Comparison of ENCODE assay signal across 15 cellular contexts in the genomic region with DNA sequence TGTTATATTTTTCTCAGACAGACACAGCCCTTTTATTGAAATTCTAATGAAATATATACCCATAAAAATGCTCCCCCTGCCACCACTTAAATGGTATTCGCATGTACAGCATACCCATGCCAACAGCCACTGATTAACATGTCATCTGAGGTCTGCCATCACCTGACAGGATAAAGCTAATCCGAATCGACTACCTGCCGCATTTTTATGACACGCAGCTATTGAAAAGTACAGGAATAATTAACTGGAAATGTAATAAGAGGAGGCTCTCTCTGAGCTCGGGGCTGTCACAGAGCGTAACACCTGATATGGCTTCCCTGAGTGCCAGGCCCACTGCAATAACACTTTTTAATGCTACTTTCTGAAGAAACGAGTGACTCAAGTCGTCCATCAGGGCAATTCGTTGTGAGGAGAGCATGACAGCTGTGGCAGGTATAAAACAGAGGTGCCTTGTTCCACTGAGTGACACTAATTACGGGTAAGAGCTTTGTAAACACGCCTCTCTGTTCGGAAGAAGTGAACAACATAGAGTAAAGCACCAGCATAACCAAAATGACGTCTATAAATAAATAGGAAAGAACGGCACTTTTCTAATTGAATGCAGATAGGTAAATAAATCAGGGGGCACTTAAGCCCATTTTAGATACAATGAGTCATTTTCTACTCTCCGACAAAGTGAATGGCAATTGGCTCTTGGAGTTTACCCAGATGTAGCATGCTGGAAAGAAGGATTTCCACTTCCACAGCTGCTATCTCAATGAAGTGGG. TPM values are rescaled to one million over a fixed set of nuclear protein-coding genes. Genes with fewer than 3 reads are reported as not detected.
DNase-seq lines count a peak whose midpoint lies in the region; ATAC-seq and TF ChIP-seq lines count a peak whose summit lies in the region.
"Had no signal": no experiment of that assay in that cellular context is flagged by ENCODE, and none has a peak within 500 bp of the region (broad histone marks: within the 10 kb centered on the region; RNA-seq: fewer than 3 reads in every experiment).

No MANE protein-coding gene starts in this region.

- peaks cover 4% of the 10 kb centered on the region for H3K27me3 Mint-ChIP-seq in activated naive CD8-positive, alpha-beta T cell treated with anti-CD3 and anti-CD28 coated beads, Interleukin-2, amount 50 U/mL, for 24 hours

- H3K27me3 ChIP-seq in left lung, result no peaks in the 10 kb centered on the region
- H3K27me3 ChIP-seq: gastrocnemius medialis, uterus had no signal

- no peaks in the 10 kb centered on the region for H3K36me3 Mint-ChIP-seq in activated naive CD8-positive, alpha-beta T cell treated with anti-CD3 and anti-CD28 coated beads, Interleukin-2, amount 50 U/mL, for 24 hours (ENCODE audit: low read depth)
- H3K36me3 Mint-ChIP-seq: activated CD8-positive, alpha-beta memory T cell treated with anti-CD3 and anti-CD28 coated beads, Interleukin-2, amount 10 ng/mL, durations not matched to agents 7 days and 5 days; stimulated activated naive B cell treated with anti-CD40 and anti-IgM and Interleukin-4, amounts not matched to agents 10 μg/mL and 1 μg/mL and 100 μg/mL, for 72 hours had no signal

- intact Hi-C loops in left lung (cut with DNase I), result no loop called here

- no peaks in the 10 kb centered on the region for H3K9me3 ChIP-seq in left lung
- H3K9me3 ChIP-seq: gastrocnemius medialis, uterus had no signal

- H3K9me3 Mint-ChIP-seq in activated naive CD8-positive, alpha-beta T cell treated with anti-CD3 and anti-CD28 coated beads, Interleukin-2, amount 50 U/mL, for 24 hours, result no peaks in the 10 kb centered on the region
- H3K9me3 Mint-ChIP-seq: stimulated activated naive B cell treated with anti-CD40 and anti-IgM and Interleukin-4, amounts not matched to agents 10 μg/mL and 1 μg/mL and 100 μg/mL, for 72 hours had no signal

- no peaks in the 10 kb centered on the region for H3K36me3 ChIP-seq in left lung
- H3K36me3 ChIP-seq: gastrocnemius medialis, uterus had no signal

- peak; percentile 46 for ATAC-seq in left lung
- no peak for ATAC-seq in GM18867 (IDR thresholded peaks at IDR 0.05; ENCODE audit: unreplicated experiment)
- no peak for ATAC-seq in activated naive CD8-positive, alpha-beta T cell treated with anti-CD3 and anti-CD28 coated beads, Interleukin-2, amount 50 U/mL, for 24 hours
- ATAC-seq: activated CD8-positive, alpha-beta memory T cell treated with anti-CD3 and anti-CD28 coated beads, Interleukin-2, amount 10 ng/mL, durations not matched to agents 7 days and 5 days; gastrocnemius medialis; sciatic nerve; stimulated activated naive B cell treated with anti-CD40 and anti-IgM and Interleukin-4, amounts not matched to agents 10 μg/mL and 1 μg/mL and 100 μg/mL, for 72 hours had no signal

- H3K4me3 Mint-ChIP-seq in activated naive CD8-positive, alpha-beta T cell treated with anti-CD3 and anti-CD28 coated beads, Interleukin-2, amount 50 U/mL, for 24 hours, result no peak overlapping the region
- H3K4me3 Mint-ChIP-seq: activated CD8-positive, alpha-beta memory T cell treated with anti-CD3 and anti-CD28 coated beads, Interleukin-2, amount 10 ng/mL, durations not matched to agents 7 days and 5 days; B cell; stimulated activated naive B cell treated with anti-CD40 and anti-IgM and Interleukin-4, amounts not matched to agents 10 μg/mL and 1 μg/mL and 100 μg/mL, for 72 hours had no signal

- peaks cover 3% of the 10 kb centered on the region for H3K4me1 Mint-ChIP-seq in activated naive CD8-positive, alpha-beta T cell treated with anti-CD3 and anti-CD28 coated beads, Interleukin-2, amount 50 U/mL, for 24 hours
- H3K4me1 Mint-ChIP-seq: activated CD8-positive, alpha-beta memory T cell treated with anti-CD3 and anti-CD28 coated beads, Interleukin-2, amount 10 ng/mL, durations not matched to agents 7 days and 5 days; B cell; stimulated activated naive B cell treated with anti-CD40 and anti-IgM and Interleukin-4, amounts not matched to agents 10 μg/mL and 1 μg/mL and 100 μg/mL, for 72 hours had no signal

- H3K4me1 ChIP-seq in left lung, result no peaks in the 10 kb centered on the region
- H3K4me1 ChIP-seq: gastrocnemius medialis, uterus had no signal

- TF ChIP-seq CTCF in left lung (IDR thresholded peaks at IDR 0.05), result no peak

- H3K27ac ChIP-seq in left lung (no peak overlapping the region), substantia nigra (ENCODE audit: low read depth, low read length, poor library complexity, severe bottlenecking) (no peak overlapping the region)
- H3K27ac ChIP-seq: gastrocnemius medialis, uterus had no signal

- no peak overlapping the region for H3K27ac Mint-ChIP-seq in activated naive CD8-positive, alpha-beta T cell treated with anti-CD3 and anti-CD28 coated beads, Interleukin-2, amount 50 U/mL, for 24 hours
- H3K27ac Mint-ChIP-seq: activated CD8-positive, alpha-beta memory T cell treated with anti-CD3 and anti-CD28 coated beads, Interleukin-2, amount 10 ng/mL, durations not matched to agents 7 days and 5 days; B cell; stimulated activated naive B cell treated with anti-CD40 and anti-IgM and Interleukin-4, amounts not matched to agents 10 μg/mL and 1 μg/mL and 100 μg/mL, for 72 hours had no signal

- DNase-seq in DMS53 (lab: John Stamatoyannopoulos, UW), result peak; percentile 98
- DNase-seq in NCI-H1436 treated with DMSO at 0.1 percent for 48 hours (lab: John Stamatoyannopoulos, UW), result peak; percentile 100
- DNase-seq in NCI-H748 (lab: John Stamatoyannopoulos, UW; ENCODE audit: unreplicated experiment), result peak; percentile 100
- no peak for DNase-seq in left lung
- no peak for DNase-seq in activated CD8-positive, alpha-beta memory T cell treated with anti-CD3 and anti-CD28 coated beads, Interleukin-2, amount 50 U/mL, for 48 hours
- DNase-seq in activated naive CD8-positive, alpha-beta T cell treated with anti-CD3 and anti-CD28 coated beads, Interleukin-2, amount 50 U/mL, for 24 hours, result no peak
- DNase-seq in substantia nigra (lab: John Stamatoyannopoulos, UW), result no peak
- DNase-seq: activated CD8-positive, alpha-beta memory T cell treated with anti-CD3 and anti-CD28 coated beads, Interleukin-2, amount 10 ng/mL, durations not matched to agents 7 days and 5 days; activated naive CD4-positive, alpha-beta T cell treated with anti-CD3 and anti-CD28 coated beads, Interleukin-2, amount 50 U/mL, for 16 hours; gastrocnemius medialis; stimulated activated naive B cell treated with anti-CD40 and anti-IgM and Interleukin-4, amounts not matched to agents 10 μg/mL and 1 μg/mL and 100 μg/mL, for 72 hours; uterus had no signal

- H3K4me3 ChIP-seq in left lung, result no peak overlapping the region
- H3K4me3 ChIP-seq: gastrocnemius medialis, uterus had no signal

RNA-seq across cellular contexts. Expression of a gene that starts 56.6 kb away (rescaled TPM):
- 10 to 100 TPM in 1 of 2 donors, 1 to 10 TPM in 1; 6.6 to 19.9 TPM for total RNA-seq in left lung
- total RNA-seq: activated CD8-positive, alpha-beta memory T cell treated with anti-CD3 and anti-CD28 coated beads, Interleukin-2, amount 10 ng/mL, durations not matched to agents 7 days and 5 days had no signal

Comparison
In these comparisons a context has a peak if more than half of its experiments do, and no peak if none do; other contexts are left out.
1. DNase-seq: peak in DMS53 (single experiment), NCI-H1436 treated with DMSO at 0.1 percent for 48 hours (single experiment) and NCI-H748 (single experiment); none in left lung (0 of 2), activated CD8-positive, alpha-beta memory T cell treated with anti-CD3 and anti-CD28 coated beads, Interleukin-2, amount 50 U/mL, for 48 hours (single experiment), activated naive CD8-positive, alpha-beta T cell treated with anti-CD3 and anti-CD28 coated beads, Interleukin-2, amount 50 U/mL, for 24 hours (single experiment) and substantia nigra (0 of 49).